ENCODE assay signal across 19 cellular contexts in the genomic region with DNA sequence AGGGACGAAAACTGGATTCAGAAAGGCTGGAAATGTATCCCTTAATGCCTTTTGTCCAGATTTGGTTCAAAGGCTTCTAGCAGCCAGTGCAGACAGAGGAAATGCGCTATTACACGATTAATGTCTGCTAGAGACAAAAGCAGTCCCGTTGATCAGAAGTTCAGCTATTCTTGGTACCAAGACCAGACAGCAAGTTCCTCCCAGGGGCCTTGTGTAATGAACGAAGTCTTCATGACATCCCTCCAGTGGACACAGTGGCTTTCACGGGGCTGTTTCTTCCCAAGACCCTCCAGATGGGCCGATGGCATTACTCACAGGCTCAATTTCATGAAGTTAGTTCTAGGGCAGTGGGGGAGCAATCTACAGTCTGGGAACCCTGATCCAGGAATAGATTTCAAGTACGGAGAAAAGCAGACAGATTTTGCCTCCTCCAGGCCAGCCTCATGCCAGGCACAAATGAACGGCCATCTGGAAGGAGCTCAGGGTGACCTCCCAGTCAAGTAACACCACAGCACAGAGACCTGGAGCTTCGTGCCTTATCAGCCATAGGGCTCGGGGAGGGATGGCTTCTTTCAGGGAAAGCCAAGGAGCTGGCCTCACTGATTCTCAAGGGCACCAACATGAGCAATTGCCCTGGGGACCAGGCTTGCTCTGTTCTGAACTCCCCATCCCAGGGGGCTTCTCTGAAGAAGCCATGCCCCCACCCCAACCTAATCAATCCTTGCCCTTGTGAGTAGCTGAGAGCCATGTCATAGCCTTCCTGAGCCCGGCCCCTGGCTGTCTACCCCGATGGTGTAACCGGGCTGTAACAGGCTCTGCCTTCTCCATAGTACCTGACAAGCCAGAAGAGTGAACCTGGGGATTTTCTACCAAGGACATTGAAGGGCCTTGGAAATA.
A peak's percentile ranks its signal among the peaks of the same experiment; 100 is the strongest.
DNase-seq lines count a peak whose midpoint lies in the region; ATAC-seq and TF ChIP-seq lines count a peak whose summit lies in the region.
"Had no signal": no experiment of that assay in that cellular context is flagged by ENCODE, and none has a peak within 500 bp of the region (broad histone marks: within the 10 kb centered on the region; RNA-seq: fewer than 3 reads in every experiment).

No MANE protein-coding gene starts in this region.

- DNase-seq in DMS 273 (lab: John Stamatoyannopoulos, UW; ENCODE audit: unreplicated experiment) (peak; percentile 29), DMS 273 treated with DMSO at 0.1 percent for 48 hours (lab: John Stamatoyannopoulos, UW) (no peak), WERI-Rb-1 (no peak), glutamatergic neuron (no peak), sigmoid colon (peak; percentile 44), putamen (ENCODE audit: low spot score) (no peak)
- no peak for DNase-seq in activated CD8-positive, alpha-beta memory T cell treated with anti-CD3 and anti-CD28 coated beads, Interleukin-2, amount 10 ng/mL, durations not matched to agents 7 days and 5 days
- DNase-seq: Calu3; CD4-positive, alpha-beta T cell; NCI-H1417; NCI-H187; NCI-H2227 treated with DMSO at 0.1 percent for 48 hours; NCI-H510A treated with DMSO at 0.1 percent for 48 hours; NCI-H774; SHP77 had no signal

- peaks cover 12% of the 10 kb centered on the region for H3K36me3 Mint-ChIP-seq in glutamatergic neuron (ENCODE audit: unreplicated experiment)
- H3K36me3 Mint-ChIP-seq in activated CD8-positive, alpha-beta memory T cell treated with anti-CD3 and anti-CD28 coated beads, Interleukin-2, amount 10 ng/mL, durations not matched to agents 7 days and 5 days = no peaks in the 10 kb centered on the region

- intact Hi-C loops in sigmoid colon (cut with DNase I) = no loop called here

- WGBS in sigmoid colon, 2 donors = 90 to 92% methylated on average over 14 of the region's 14 CpGs

- peak overlapping the region; percentile 46 for H3K27ac Mint-ChIP-seq in glutamatergic neuron (ENCODE audit: unreplicated experiment)
- H3K27ac Mint-ChIP-seq in activated CD8-positive, alpha-beta memory T cell treated with anti-CD3 and anti-CD28 coated beads, Interleukin-2, amount 10 ng/mL, durations not matched to agents 7 days and 5 days = no peak overlapping the region
- H3K27ac Mint-ChIP-seq: B cell; CD4-positive, alpha-beta T cell had no signal

- H3K9me3 ChIP-seq in WERI-Rb-1 (ENCODE audit: severe bottlenecking) = no peaks in the 10 kb centered on the region
- no peaks in the 10 kb centered on the region for H3K9me3 ChIP-seq in sigmoid colon

- H3K36me3 ChIP-seq in WERI-Rb-1 (no peaks in the 10 kb centered on the region), sigmoid colon (no peaks in the 10 kb centered on the region)

- TF ChIP-seq CTCF in WERI-Rb-1 (IDR thresholded peaks at IDR 0.05; ENCODE audit: low read depth, low read length) (no peak), glutamatergic neuron (IDR thresholded peaks at IDR 0.05; ENCODE audit: partially characterized antibody, unreplicated experiment) (no peak), sigmoid colon (IDR thresholded peaks at IDR 0.05) (no peak)

- CTCF ChIA-PET in activated CD8-positive, alpha-beta memory T cell treated with anti-CD3 and anti-CD28 coated beads, Interleukin-2, amount 10 ng/mL, durations not matched to agents 7 days and 5 days (lab: Charles Lee) = interaction anchor here (1.1 to 2.6 kb wide), 2 partner anchors 8 kb away, joined by 3 to 9 read pairs; no protein-coding TSS in a partner anchor

- no peak for TF ChIP-seq EP300 in sigmoid colon (IDR thresholded peaks at IDR 0.05)

- H3K4me3 ChIP-seq in WERI-Rb-1 (ENCODE audit: low read depth, low read length) (no peak overlapping the region), sigmoid colon (no peak overlapping the region)

- H3K4me1 ChIP-seq in sigmoid colon = peaks cover 0 to 14% (median 11%) of the 10 kb centered on the region in 4 donors

- H3K27ac ChIP-seq in WERI-Rb-1 (0 out of 2 replicates have a peak overlapping the region, but pooled peaks have one; percentile 9), sigmoid colon (no peak overlapping the region)
- H3K27ac ChIP-seq: 22Rv1, KMS-11 had no signal

- TF ChIP-seq POLR2A in sigmoid colon (IDR thresholded peaks at IDR 0.05) = no peak

- no peak overlapping the region for H3K4me3 Mint-ChIP-seq in glutamatergic neuron (ENCODE audit: unreplicated experiment)
- no peak overlapping the region for H3K4me3 Mint-ChIP-seq in activated CD8-positive, alpha-beta memory T cell treated with anti-CD3 and anti-CD28 coated beads, Interleukin-2, amount 10 ng/mL, durations not matched to agents 7 days and 5 days
- H3K4me3 Mint-ChIP-seq: B cell; CD4-positive, alpha-beta T cell had no signal

- H3K4me1 Mint-ChIP-seq in glutamatergic neuron (ENCODE audit: low read depth, unreplicated experiment) = peaks cover 2% of the 10 kb centered on the region
- H3K4me1 Mint-ChIP-seq in activated CD8-positive, alpha-beta memory T cell treated with anti-CD3 and anti-CD28 coated beads, Interleukin-2, amount 10 ng/mL, durations not matched to agents 7 days and 5 days = peaks cover 10% of the 10 kb centered on the region
- H3K4me1 Mint-ChIP-seq: B cell had no signal

- H3K27me3 Mint-ChIP-seq in glutamatergic neuron (ENCODE audit: unreplicated experiment) = peaks cover 2% of the 10 kb centered on the region
- H3K27me3 Mint-ChIP-seq in activated CD8-positive, alpha-beta memory T cell treated with anti-CD3 and anti-CD28 coated beads, Interleukin-2, amount 10 ng/mL, durations not matched to agents 7 days and 5 days = no peaks in the 10 kb centered on the region
- H3K27me3 Mint-ChIP-seq: B cell; CD4-positive, alpha-beta T cell had no signal

- H3K27me3 ChIP-seq in WERI-Rb-1 (ENCODE audit: insufficient read depth, low read depth, severe bottlenecking) (no peaks in the 10 kb centered on the region), sigmoid colon (no peaks in the 10 kb centered on the region)

- H3K9me3 Mint-ChIP-seq in glutamatergic neuron (ENCODE audit: unreplicated experiment) = peaks cover 4% of the 10 kb centered on the region
- no peaks in the 10 kb centered on the region for H3K9me3 Mint-ChIP-seq in activated CD8-positive, alpha-beta memory T cell treated with anti-CD3 and anti-CD28 coated beads, Interleukin-2, amount 10 ng/mL, durations not matched to agents 7 days and 5 days (ENCODE audit: low read depth)
- H3K9me3 Mint-ChIP-seq: CD4-positive, alpha-beta T cell had no signal

- ATAC-seq in activated CD8-positive, alpha-beta memory T cell treated with anti-CD3 and anti-CD28 coated beads, Interleukin-2, amount 10 ng/mL, durations not matched to agents 7 days and 5 days = no peak
- ATAC-seq in HG03039 (IDR thresholded peaks at IDR 0.05; ENCODE audit: unreplicated experiment) = no peak

Comparison
In these comparisons a context has a peak if more than half of its experiments do, and no peak if none do; other contexts are left out.
1. DNase-seq: peak in DMS 273 (single experiment) and sigmoid colon (single experiment); none in DMS 273 treated with DMSO at 0.1 percent for 48 hours (single experiment), WERI-Rb-1 (single experiment), glutamatergic neuron (single experiment), activated CD8-positive, alpha-beta memory T cell treated with anti-CD3 and anti-CD28 coated beads, Interleukin-2, amount 10 ng/mL, durations not matched to agents 7 days and 5 days (single experiment) and putamen (single experiment).